In the genomic region with DNA sequence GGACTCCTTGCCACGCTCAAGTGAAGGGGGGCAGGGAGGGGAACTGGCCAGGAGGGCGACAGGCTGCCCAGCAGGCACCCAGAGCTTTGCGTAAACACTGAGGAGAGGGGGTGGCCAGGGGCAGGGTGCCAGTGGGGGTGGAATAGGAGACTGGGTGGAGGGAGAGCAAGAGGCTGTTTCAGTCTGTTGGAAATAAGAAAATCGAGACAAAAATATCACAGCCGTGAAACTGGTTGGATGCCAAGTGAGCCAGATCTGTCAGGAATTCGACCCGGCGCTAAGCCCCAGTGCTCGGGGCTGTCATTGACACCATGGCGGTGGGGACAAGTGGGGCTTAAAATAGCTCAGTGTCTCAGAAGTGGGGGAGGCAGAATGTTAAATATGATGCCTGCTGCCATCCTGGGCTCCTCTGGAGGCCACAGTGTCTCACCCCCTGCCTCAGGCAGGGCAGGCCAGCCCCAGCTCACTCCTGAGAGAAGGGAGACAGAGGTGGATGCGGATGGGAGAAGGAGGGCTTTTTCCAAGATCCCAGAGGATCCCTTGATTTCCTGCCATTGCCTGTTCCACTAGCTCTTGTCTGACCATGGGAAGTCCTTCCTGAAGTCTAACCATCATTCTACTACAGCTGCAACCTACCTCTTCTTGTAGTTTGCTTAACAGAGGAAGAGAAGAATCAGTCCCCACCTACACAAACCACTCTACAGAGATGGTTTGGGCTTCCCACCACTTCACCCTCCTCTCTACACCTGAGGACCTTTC, we compare ENCODE assay signal across 1 cellular context.
A peak's percentile ranks its signal among the peaks of the same experiment; 100 is the strongest.
TF ChIP-seq lines count a peak whose summit lies in the region.

No MANE protein-coding gene starts in this region.

TF ChIP-seq in H1, 55 proteins besides CTCF, POLR2A, EP300 and RAD21:
- TF ChIP-seq JUND (IDR thresholded peaks at IDR 0.05; ENCODE audit: low read length) (no peak), KDM1A (IDR thresholded peaks at IDR 0.05; ENCODE audit: borderline replicate concordance, low read length) (0 out of 2 replicates have a peak, but pooled peaks have one; percentile 26)
TF ChIP-seq in H1: peak in this region for 1.
